In the genomic region with DNA sequence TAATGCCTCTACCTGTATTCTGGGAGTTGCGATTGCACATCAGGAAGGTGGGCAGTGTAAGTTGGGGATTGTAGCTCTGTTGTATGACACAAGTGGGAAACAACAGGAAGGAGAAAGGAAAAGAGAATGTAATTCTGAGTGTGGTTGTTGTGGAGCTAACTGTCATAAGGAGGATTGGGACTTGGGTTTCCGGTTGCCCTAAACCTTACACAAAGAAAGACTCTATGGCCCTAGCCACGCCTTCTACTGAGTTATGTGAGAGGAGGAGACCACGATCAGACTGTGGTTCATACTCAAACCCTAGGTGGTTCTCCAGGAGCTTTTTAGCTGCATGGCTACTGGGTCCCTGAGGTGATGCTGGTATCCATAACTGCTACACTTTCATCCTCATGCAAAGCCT, we compare ENCODE assay signal across 21 cellular contexts.
DNase-seq lines count a peak whose midpoint lies in the region; ATAC-seq, FAIRE-seq and TF ChIP-seq lines count a peak whose summit lies in the region.
"Had no signal": no experiment of that assay in that cellular context is flagged by ENCODE, and none has a peak within 500 bp of the region (broad histone marks: within the 10 kb centered on the region; RNA-seq: fewer than 3 reads in every experiment).

No MANE protein-coding gene starts in this region.

- H3K27ac Mint-ChIP-seq in MCF 10A (ENCODE audit: low read depth, unreplicated experiment): no peak overlapping the region
- H3K27ac Mint-ChIP-seq in WTC11: no peak overlapping the region
- peak overlapping the region; percentile 93 for H3K27ac Mint-ChIP-seq in mesothelial cell of epicardium
- H3K27ac Mint-ChIP-seq: GM23338 had no signal

- H3K27ac ChIP-seq in mammary epithelial cell (ENCODE audit: insufficient read depth, low read depth, low read length): peak overlapping the region; percentile 10
- H3K27ac ChIP-seq: Peyer's patch had no signal

- TF ChIP-seq CTCF in mammary epithelial cell (conservative IDR thresholded peaks at IDR 0.05 in 1 of 2, IDR thresholded peaks at IDR 0.05 in 1 of 2; ENCODE audit: extremely low read depth in 1 of 2, insufficient read depth in 1 of 2, low read depth in 1 of 2, low read length in 2 of 2) (no peak), MCF 10A (IDR thresholded peaks at IDR 0.05; ENCODE audit: unreplicated experiment) (no peak), WTC11 (IDR thresholded peaks at IDR 0.05) (no peak), mesothelial cell of epicardium (IDR thresholded peaks at IDR 0.05; ENCODE audit: unreplicated experiment) (no peak), D721Med (IDR thresholded peaks at IDR 0.05; ENCODE audit: insufficient read depth, missing control alignments) (no peak)

- no peaks in the 10 kb centered on the region for H3K9me3 ChIP-seq in mammary epithelial cell (replicated peaks; ENCODE audit: insufficient read depth, low read length)
- H3K9me3 ChIP-seq: Caco-2, Peyer's patch had no signal

- ATAC-seq in WTC11: peak; percentile 43; the same call in 1 of the 2 replicates
- ATAC-seq: GM23338 had no signal

- H3K4me2 ChIP-seq in mammary epithelial cell (ENCODE audit: insufficient read depth, low read depth, low read length): no peak overlapping the region
- H3K4me2 ChIP-seq: GM23338 had no signal

- H3K79me2 ChIP-seq in mammary epithelial cell (ENCODE audit: insufficient read depth, low read length): peaks cover 96% of the 10 kb centered on the region

- peaks cover 8% of the 10 kb centered on the region for H3K4me1 ChIP-seq in mammary epithelial cell (ENCODE audit: insufficient read depth, low read length)
- H3K4me1 ChIP-seq: Peyer's patch had no signal

- H3K36me3 Mint-ChIP-seq in MCF 10A (ENCODE audit: insufficient read depth, unreplicated experiment) (peaks cover 14% of the 10 kb centered on the region), WTC11 (no peaks in the 10 kb centered on the region), mesothelial cell of epicardium (peaks cover 5% of the 10 kb centered on the region)

- no peak overlapping the region for H2AFZ ChIP-seq in mammary epithelial cell (ENCODE audit: low read depth, low read length)
- H2AFZ ChIP-seq: GM23338 had no signal

- H3K36me3 ChIP-seq in mammary epithelial cell (ENCODE audit: insufficient read depth, low read length): no peaks in the 10 kb centered on the region
- H3K36me3 ChIP-seq: Peyer's patch had no signal

- H4K20me1 ChIP-seq in mammary epithelial cell (ENCODE audit: insufficient read depth, low read length): no peaks in the 10 kb centered on the region

- dilution Hi-C loops in mammary epithelial cell (cut with HindIII; ENCODE audit: low sequenced_read_pairs): no loop called here

- in situ Hi-C loops in mammary epithelial cell (cut with MboI; ENCODE audit: low sequenced_read_pairs in 2 of 2): no loop called here

- no peaks in the 10 kb centered on the region for H3K27me3 ChIP-seq in mammary epithelial cell (ENCODE audit: insufficient read depth, low read length)
- H3K27me3 ChIP-seq: Peyer's patch had no signal

- H3K9me3 Mint-ChIP-seq in MCF 10A (ENCODE audit: unreplicated experiment) (no peaks in the 10 kb centered on the region), WTC11 (no peaks in the 10 kb centered on the region), mesothelial cell of epicardium (no peaks in the 10 kb centered on the region)
- H3K9me3 Mint-ChIP-seq: GM23338 had no signal

- CTCF ChIA-PET in mammary epithelial cell (lab: Charles Lee; ENCODE audit: low non-redundant PET): interaction anchor here (0.6 kb wide), 1 partner anchor 102 kb away, joined by 3 read pairs; no protein-coding TSS in a partner anchor
- CTCF ChIA-PET in MCF 10A (lab: Yijun Ruan, JAX): interaction anchor here (0.5 to 2.2 kb wide), 6 partner anchors 9 to 164 kb away, joined by 3 to 6 read pairs (median 4); no protein-coding TSS in a partner anchor
- CTCF ChIA-PET in WTC11 (lab: Charles Lee): interaction anchor here (0.7 to 3.4 kb wide), 4 partner anchors 9 to 64 kb away, joined by 3 to 12 read pairs (median 6); no protein-coding TSS in a partner anchor

- no peak overlapping the region for H3K4me3 Mint-ChIP-seq in MCF 10A (ENCODE audit: unreplicated experiment)
- H3K4me3 Mint-ChIP-seq in WTC11: no peak overlapping the region
- H3K4me3 Mint-ChIP-seq in mesothelial cell of epicardium: no peak overlapping the region
- H3K4me3 Mint-ChIP-seq: GM23338 had no signal

- POLR2A ChIA-PET in MCF 10A (lab: Yijun Ruan, JAX): interaction anchor here (0.6 to 3.6 kb wide), 4 partner anchors 10 to 69 kb away, joined by 3 to 15 read pairs (median 4); no protein-coding TSS in a partner anchor
- POLR2A ChIA-PET in WTC11 (lab: Charles Lee): interaction anchor here (1.1 kb wide), 1 partner anchor 9 kb away, joined by 3 read pairs; no protein-coding TSS in a partner anchor

- DNase-seq in mammary epithelial cell: no peak
- no peak for DNase-seq in MCF 10A (ENCODE audit: unreplicated experiment)
- DNase-seq in WTC11 (ENCODE audit: low spot score): no peak
- no peak for DNase-seq in mesothelial cell of epicardium (ENCODE audit: low spot score in 2 of 2, unreplicated experiment in 2 of 2)
- no peak for DNase-seq in erythroblast (lab: John Stamatoyannopoulos, UW)
- no peak for DNase-seq in COLO668 (lab: John Stamatoyannopoulos, UW; ENCODE audit: unreplicated experiment)
- no peak for DNase-seq in activated CD4-positive, CD25-positive, alpha-beta regulatory T cell (lab: John Stamatoyannopoulos, UW)
- no peak for DNase-seq in D721Med (ENCODE audit: insufficient read length, low spot score)
- DNase-seq: 8988T, C1 segment of cervical spinal cord, Caco-2, DMS79, Kasumi-1, NCI-H1417, NCI-H2029, NCI-H2171 treated with DMSO at 0.1 percent for 48 hours, NCI-H774, Peyer's patch, SHP77 treated with DMSO at 0.1 percent for 48 hours had no signal

- BruUV-seq in mammary epithelial cell (replicated peaks; lab: Mats Ljungman, UMichigan): no TSS peak
- BruUV-seq in MCF 10A (replicated peaks; lab: Mats Ljungman, UMichigan): no TSS peak

- H3K4me1 Mint-ChIP-seq in MCF 10A (ENCODE audit: insufficient read depth, unreplicated experiment) (peaks cover 11% of the 10 kb centered on the region), WTC11 (peaks cover 6% of the 10 kb centered on the region), mesothelial cell of epicardium (peaks cover 70% of the 10 kb centered on the region)

- H3K9ac ChIP-seq in mammary epithelial cell (ENCODE audit: insufficient read depth, low read length): no peak overlapping the region

- H3K4me3 ChIP-seq in mammary epithelial cell (replicated peaks in 1 of 3; ENCODE audit: insufficient read depth in 1 of 3, low read depth in 2 of 3, low read length in 3 of 3): no peak overlapping the region
- H3K4me3 ChIP-seq: GM23338, Peyer's patch had no signal

- intact Hi-C loops in mammary epithelial cell (cut with micrococcal nuclease) (no loop called here), MCF 10A (cut with micrococcal nuclease) (no loop called here)

- no peak for FAIRE-seq in D721Med (lab: Jason Lieb, UNC)
- FAIRE-seq: G401.6 had no signal

- H3K27me3 Mint-ChIP-seq in MCF 10A (ENCODE audit: insufficient read depth, unreplicated experiment) (no peaks in the 10 kb centered on the region), WTC11 (ENCODE audit: low read depth) (no peaks in the 10 kb centered on the region), mesothelial cell of epicardium (ENCODE audit: low read depth) (no peaks in the 10 kb centered on the region)

- WGBS in mammary epithelial cell (ENCODE audit: low coverage, missing lambda C conversion rate): 55% methylated on average over 4 of the region's 4 CpGs

- no peak for TF ChIP-seq POLR2A in erythroblast (IDR thresholded peaks at IDR 0.05; ENCODE audit: low read length)

TF ChIP-seq in WTC11, 78 proteins besides CTCF, POLR2A, EP300 and RAD21:
- TF ChIP-seq, protein P1, sequence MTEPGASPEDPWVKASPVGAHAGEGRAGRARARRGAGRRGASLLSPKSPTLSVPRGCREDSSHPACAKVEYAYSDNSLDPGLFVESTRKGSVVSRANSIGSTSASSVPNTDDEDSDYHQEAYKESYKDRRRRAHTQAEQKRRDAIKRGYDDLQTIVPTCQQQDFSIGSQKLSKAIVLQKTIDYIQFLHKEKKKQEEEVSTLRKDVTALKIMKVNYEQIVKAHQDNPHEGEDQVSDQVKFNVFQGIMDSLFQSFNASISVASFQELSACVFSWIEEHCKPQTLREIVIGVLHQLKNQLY (CRISPR knock-in tag; IDR thresholded peaks at IDR 0.05): no peak
